Comparison of ENCODE assay signal across 8 cellular contexts in genomic region chr19:43699506-43700367, GRCh38. TPM values are rescaled to one million over a fixed set of nuclear protein-coding genes. Genes with fewer than 3 reads are reported as not detected.
DNase-seq lines count a peak whose midpoint lies in the region; ATAC-seq and TF ChIP-seq lines count a peak whose summit lies in the region.

No MANE protein-coding gene starts in this region.

- H3K36me3 ChIP-seq in HUES6 (ENCODE audit: control insufficient read depth, insufficient read depth, low read length) (no peaks in the 10 kb centered on the region), brain microvascular endothelial cell (replicated peaks) (no peaks in the 10 kb centered on the region), stomach smooth muscle (ENCODE audit: control insufficient read depth in 2 of 2, insufficient read depth in 2 of 2, low read length in 2 of 2) (no peaks in the 10 kb centered on the region), HAP-1 (replicated peaks) (no peaks in the 10 kb centered on the region)

- H3K27me3 ChIP-seq in HUES6 (ENCODE audit: control insufficient read depth, insufficient read depth, low read length) (peaks cover 22% of the 10 kb centered on the region), brain microvascular endothelial cell (replicated peaks) (no peaks in the 10 kb centered on the region), stomach smooth muscle (ENCODE audit: control insufficient read depth in 1 of 2, insufficient read depth in 2 of 2, low read length in 2 of 2) (peaks cover 14 to 16% of the 10 kb centered on the region in 2 donors), HAP-1 (ENCODE audit: low read depth) (no peaks in the 10 kb centered on the region)

- TF ChIP-seq CTCF in AG04449 (IDR thresholded peaks at IDR 0.05; ENCODE audit: insufficient read depth, low read length, missing control alignments) (peak; percentile 5), brain microvascular endothelial cell (IDR thresholded peaks at IDR 0.05; ENCODE audit: low read depth, low read length, missing control alignments) (peak; percentile 25)

- in situ Hi-C loops in brain microvascular endothelial cell (cut with HindIII; ENCODE audit: low pct_ligation_motif_present, low sequenced_read_pairs) (no loop called here), HAP-1 (cut with MboI; ENCODE audit: low sequenced_read_pairs) (no loop called here)

- intact Hi-C loops in left colon (cut with DNase I, micrococcal nuclease), result no loop called here

- H3K4me3 ChIP-seq in AG04449 (ENCODE audit: low read depth, low read length) (peak overlapping the region; percentile 30), HUES6 (ENCODE audit: low read depth, low read length) (peak overlapping the region; percentile 56), brain microvascular endothelial cell (ENCODE audit: low read depth, low read length) (peak overlapping the region; percentile 42), stomach smooth muscle (ENCODE audit: low read length in 2 of 2) (peak overlapping the region; percentile 8 to 35), HAP-1 (no peak overlapping the region)

- peak; percentile 36 for ATAC-seq in left colon
- ATAC-seq in HG02571 (IDR thresholded peaks at IDR 0.05; ENCODE audit: unreplicated experiment), result no peak

- POLR2A ChIA-PET in AG04449 (lab: Yijun Ruan, JAX), result interaction anchor here (1.2 to 1.5 kb wide), 2 partner anchors 30 to 31 kb away, joined by 3 to 5 read pairs; partner anchors contain the start of gene PLAUR

- CTCF ChIA-PET in AG04449 (lab: Yijun Ruan, JAX), result interaction anchor here (1.6 kb wide), 1 partner anchor 86 kb away, joined by 5 read pairs; no protein-coding TSS in a partner anchor

- H3K9ac ChIP-seq in HUES6 (ENCODE audit: low read length) (no peak overlapping the region), stomach smooth muscle (ENCODE audit: low read length in 2 of 2) (no peak overlapping the region)

- H3K27ac ChIP-seq in HUES6 (ENCODE audit: low read depth, low read length), result no peak overlapping the region
- H3K27ac ChIP-seq in brain microvascular endothelial cell, result peak overlapping the region; percentile 87
- no peak overlapping the region for H3K27ac ChIP-seq in stomach smooth muscle (ENCODE audit: low read length)

- DNase-seq in AG04449 (ENCODE audit: low read depth, low spot score), result no peak
- DNase-seq in brain microvascular endothelial cell, result peak; percentile 11
- DNase-seq in left colon, result peak; percentile 41 to 55
- no peak for DNase-seq in NCI-H1694 treated with DMSO at 0.1 percent for 48 hours (lab: John Stamatoyannopoulos, UW)
- DNase-seq in HAP-1 (ENCODE audit: low spot score in 2 of 2), result no peak

- H3K9me3 ChIP-seq in HUES6 (ENCODE audit: control insufficient read depth, insufficient read depth, low read depth, low read length), result peaks cover 5% of the 10 kb centered on the region; the same call in 1 of the 2 replicates
- peaks cover 0 to 6% of the 10 kb centered on the region in 2 donors for H3K9me3 ChIP-seq in stomach smooth muscle (ENCODE audit: control insufficient read depth in 2 of 2, low read length in 2 of 2)
- no peaks in the 10 kb centered on the region for H3K9me3 ChIP-seq in HAP-1

- H3K4me1 ChIP-seq in HUES6 (ENCODE audit: control insufficient read depth, insufficient read depth, low read length) (peaks cover 3% of the 10 kb centered on the region; the same call in 1 of the 2 replicates), stomach smooth muscle (ENCODE audit: control insufficient read depth, insufficient read depth, low read length) (peaks cover 9% of the 10 kb centered on the region), HAP-1 (peaks cover 11% of the 10 kb centered on the region)

RNA-seq across cellular contexts. Expression of gene IRGC, which starts 16.1 kb away (rescaled TPM):
- total RNA-seq in left colon, result not detected

RNA-seq across cellular contexts. Expression of gene PLAUR, which starts 29.8 kb away (rescaled TPM):
- total RNA-seq in left colon, result 100 to 1,000 TPM in 1 of 2 donors, 10 to 100 TPM in 1; 44.4 to 130 TPM

RNA-seq across cellular contexts. Expression of gene SMG9, which starts 55.0 kb away (rescaled TPM):
- total RNA-seq in left colon, result 10 to 100 TPM; 25.4 to 40.3 TPM

Comparison
In these comparisons a context has a peak if more than half of its experiments do, and no peak if none do; other contexts are left out.
1. DNase-seq: peak in brain microvascular endothelial cell (single experiment) and left colon (2 of 2); none in AG04449 (single experiment), NCI-H1694 treated with DMSO at 0.1 percent for 48 hours (single experiment) and HAP-1 (0 of 2).